26 cellular contexts compared by ENCODE assay signal in the genomic region with DNA sequence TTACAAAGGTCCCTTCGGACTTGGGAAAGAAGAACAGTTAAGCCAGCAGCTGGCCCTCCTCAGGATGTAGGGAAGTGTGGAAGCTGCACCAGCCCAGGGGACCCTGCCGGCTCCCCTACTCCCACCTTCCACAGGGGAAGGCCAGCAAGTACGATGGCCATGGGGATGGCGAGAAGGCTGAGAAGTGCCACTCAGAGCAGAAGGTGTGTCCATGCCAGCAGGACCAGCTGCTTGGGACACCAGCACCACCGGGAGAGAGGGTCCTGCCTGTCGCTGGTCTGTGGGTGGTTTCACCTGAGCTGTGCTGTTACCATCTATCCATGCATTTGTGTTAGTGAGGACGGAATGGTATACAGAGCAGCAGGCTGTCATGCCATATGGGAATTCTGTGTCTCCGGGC.
"Had no signal": no experiment of that assay in that cellular context is flagged by ENCODE, and none has a peak within 500 bp of the region (broad histone marks: within the 10 kb centered on the region; RNA-seq: fewer than 3 reads in every experiment).

No MANE protein-coding gene starts in this region.

- ATAC-seq: activated CD8-positive, alpha-beta memory T cell treated with anti-CD3 and anti-CD28 coated beads, Interleukin-2, amount 10 ng/mL, durations not matched to agents 7 days and 5 days; body of pancreas; Right ventricle myocardium inferior; SK-N-SH treated with all-trans-retinoic acid at 6 μM for 48 hours had no signal

- FAIRE-seq: bronchial epithelial cell had no signal

- H3K4me1 ChIP-seq: ascending aorta, body of pancreas, SJSA1 had no signal

- H3K27ac ChIP-seq: ascending aorta, body of pancreas, KMS-11, SJSA1 had no signal

- H3K27me3 Mint-ChIP-seq: activated CD4-positive, alpha-beta T cell treated with anti-CD3 and anti-CD28 coated beads, Interleukin-2, amount 10 ng/mL, durations not matched to agents 24 days and 14 days; activated naive CD4-positive, alpha-beta T cell treated with anti-CD3 and anti-CD28 coated beads, Interleukin-2, amount 50 U/mL, for 24 hours had no signal

- H3K9me3 Mint-ChIP-seq: activated B cell treated with CpG ODN at 0.5 μM for 24 hours; activated CD4-positive, alpha-beta T cell treated with anti-CD3 and anti-CD28 coated beads, Interleukin-2, amount 10 ng/mL, durations not matched to agents 24 days and 14 days; activated naive CD4-positive, alpha-beta T cell treated with anti-CD3 and anti-CD28 coated beads, Interleukin-2, amount 50 U/mL, for 24 hours; activated T-cell treated with anti-CD3 and anti-CD28 coated beads, Interleukin-2, amount 50 U/mL, for 24 hours; activated T-helper 1 cell treated with anti-CD3 and anti-CD28 coated beads, Interleukin-12 subunit alpha, Interleukin-12 subunit beta, Interleukin-2, Interleukin-4 antibody, amounts not matched to agents 30 ng/mL and 10 ng/mL and 1 ng/mL, durations not matched to agents 14 hours and 24 hours and 36 hours had no signal

- H3K27ac Mint-ChIP-seq: activated B cell treated with CpG ODN at 0.5 μM for 24 hours; activated CD4-positive, alpha-beta T cell treated with anti-CD3 and anti-CD28 coated beads, Interleukin-2, amount 10 ng/mL, durations not matched to agents 24 days and 14 days; activated CD8-positive, alpha-beta memory T cell treated with anti-CD3 and anti-CD28 coated beads, Interleukin-2, amount 10 ng/mL, durations not matched to agents 7 days and 5 days; activated naive CD4-positive, alpha-beta T cell treated with anti-CD3 and anti-CD28 coated beads, Interleukin-2, amount 50 U/mL, for 24 hours; activated T-cell treated with anti-CD3 and anti-CD28 coated beads, Interleukin-2, amount 50 U/mL, for 24 hours; activated T-helper 1 cell treated with anti-CD3 and anti-CD28 coated beads, Interleukin-12 subunit alpha, Interleukin-12 subunit beta, Interleukin-2, Interleukin-4 antibody, amounts not matched to agents 30 ng/mL and 10 ng/mL and 1 ng/mL, durations not matched to agents 14 hours and 24 hours and 36 hours had no signal

- H3K4me3 Mint-ChIP-seq: activated B cell treated with CpG ODN at 0.5 μM for 24 hours; activated CD4-positive, alpha-beta T cell treated with anti-CD3 and anti-CD28 coated beads, Interleukin-2, amount 10 ng/mL, durations not matched to agents 24 days and 14 days; activated CD8-positive, alpha-beta memory T cell treated with anti-CD3 and anti-CD28 coated beads, Interleukin-2, amount 10 ng/mL, durations not matched to agents 7 days and 5 days; activated naive CD4-positive, alpha-beta T cell treated with anti-CD3 and anti-CD28 coated beads, Interleukin-2, amount 50 U/mL, for 24 hours; activated T-cell treated with anti-CD3 and anti-CD28 coated beads, Interleukin-2, amount 50 U/mL, for 24 hours; activated T-helper 1 cell treated with anti-CD3 and anti-CD28 coated beads, Interleukin-12 subunit alpha, Interleukin-12 subunit beta, Interleukin-2, Interleukin-4 antibody, amounts not matched to agents 30 ng/mL and 10 ng/mL and 1 ng/mL, durations not matched to agents 14 hours and 24 hours and 36 hours had no signal

- H3K9ac ChIP-seq: KMS-11 had no signal

- H3K4me3 ChIP-seq: ascending aorta, body of pancreas, SJSA1 had no signal

- H3K4me2 ChIP-seq: KMS-11 had no signal

- H3K36me3 ChIP-seq: ascending aorta, SJSA1 had no signal

- H3K36me3 Mint-ChIP-seq: activated CD8-positive, alpha-beta memory T cell treated with anti-CD3 and anti-CD28 coated beads, Interleukin-2, amount 10 ng/mL, durations not matched to agents 7 days and 5 days; activated naive CD4-positive, alpha-beta T cell treated with anti-CD3 and anti-CD28 coated beads, Interleukin-2, amount 50 U/mL, for 24 hours had no signal

- H3K4me1 Mint-ChIP-seq: activated B cell treated with CpG ODN at 0.5 μM for 24 hours; activated CD4-positive, alpha-beta T cell treated with anti-CD3 and anti-CD28 coated beads, Interleukin-2, amount 10 ng/mL, durations not matched to agents 24 days and 14 days; activated CD8-positive, alpha-beta memory T cell treated with anti-CD3 and anti-CD28 coated beads, Interleukin-2, amount 10 ng/mL, durations not matched to agents 7 days and 5 days; activated naive CD4-positive, alpha-beta T cell treated with anti-CD3 and anti-CD28 coated beads, Interleukin-2, amount 50 U/mL, for 24 hours had no signal

- DNase-seq: activated B cell treated with CpG ODN at 0.5 μM for 24 hours; activated CD4-positive, alpha-beta T cell treated with anti-CD3 and anti-CD28 coated beads for 1 hour; activated CD4-positive, alpha-beta T cell treated with anti-CD3 and anti-CD28 coated beads, Interleukin-2, amount 10 ng/mL, durations not matched to agents 24 days and 14 days; activated CD4-positive, alpha-beta T cell treated with anti-CD3 and anti-CD28 coated beads, Interleukin-2, amount 50 U/mL, for 48 hours; activated CD8-positive, alpha-beta memory T cell treated with anti-CD3 and anti-CD28 coated beads, Interleukin-2, amount 10 ng/mL, durations not matched to agents 7 days and 5 days; activated effector memory CD4-positive, alpha-beta T cell treated with Interleukin-2 at 50 U/mL for 16 hours; activated naive CD4-positive, alpha-beta T cell; activated T-cell treated with anti-CD3 and anti-CD28 coated beads, Interleukin-2, amount 50 U/mL, for 24 hours; body of pancreas; NCI-H1092; NCI-H1417; NCI-H1930; NCI-H2171; NCI-H2227 treated with DMSO at 0.1 percent for 48 hours; NCI-H446 treated with DMSO at 0.1 percent for 48 hours; NCI-H524 treated with DMSO at 0.1 percent for 48 hours; NCI-H82; SW 1271 had no signal

- H3K27me3 ChIP-seq: ascending aorta, SJSA1 had no signal

- H3K9me3 ChIP-seq: ascending aorta, body of pancreas had no signal
